In genomic region chr1:108957888-108958287, GRCh38 we compare ENCODE assay signal across 23 cellular contexts.
"Had no signal": no experiment of that assay in that cellular context is flagged by ENCODE, and none has a peak within 500 bp of the region (broad histone marks: within the 10 kb centered on the region; RNA-seq: fewer than 3 reads in every experiment).

No MANE protein-coding gene starts in this region.

- H3K4me3 Mint-ChIP-seq: activated CD8-positive, alpha-beta memory T cell treated with anti-CD3 and anti-CD28 coated beads, Interleukin-2, amount 10 ng/mL, durations not matched to agents 7 days and 5 days; activated CD8-positive, alpha-beta T cell treated with anti-CD3 and anti-CD28 coated beads, Interleukin-2, amount 10 ng/mL, durations not matched to agents 7 days and 5 days; dendritic cell treated with granulocyte-macrophage colony-stimulating factor and Interleukin-4, amounts not matched to agents 40 ng/mL and 50 ng/mL, for 4 days; endodermal cell had no signal

- DNase-seq: activated CD8-positive, alpha-beta memory T cell treated with anti-CD3 and anti-CD28 coated beads, Interleukin-2, amount 10 ng/mL, durations not matched to agents 7 days and 5 days; activated CD8-positive, alpha-beta T cell treated with anti-CD3 and anti-CD28 coated beads, Interleukin-2, amount 10 ng/mL, durations not matched to agents 7 days and 5 days; activated naive CD4-positive, alpha-beta T cell treated with Interleukin-2 at 50 U/mL for 16 hours; activated T-cell treated with anti-CD3 and anti-CD28 coated beads, Interleukin-2, amount 50 U/mL, for 48 hours; amygdala; caudate nucleus; endodermal cell; foreskin fibroblast; heart left ventricle; hypothalamus; lower lobe of right lung; mesenchymal stem cell; naive thymus-derived CD8-positive, alpha-beta T cell; stimulated activated CD4-positive, alpha-beta T cell treated with anti-CD3 and anti-CD28 coated beads, Interleukin-15, amount 100 ng/mL, for 24 hours; stimulated activated CD4-positive, alpha-beta T cell treated with anti-CD3 and anti-CD28 coated beads, Interleukin-2, amount 100 ng/mL, for 24 hours; stimulated activated naive CD4-positive, alpha-beta T cell; T-helper 2 cell; tibial artery; upper lobe of right lung had no signal

- H3K27me3 ChIP-seq: heart left ventricle, right atrium auricular region, suprapubic skin, tibial artery, upper lobe of right lung had no signal

- H3K36me3 ChIP-seq: upper lobe of right lung had no signal

- H3K27me3 Mint-ChIP-seq: dendritic cell treated with granulocyte-macrophage colony-stimulating factor and Interleukin-4, amounts not matched to agents 40 ng/mL and 50 ng/mL, for 4 days had no signal

- H3K4me3 ChIP-seq: heart left ventricle, lower lobe of right lung, right atrium auricular region, suprapubic skin, tibial artery, upper lobe of right lung had no signal

- H3K9me3 ChIP-seq: heart left ventricle, lower lobe of right lung, right atrium auricular region, suprapubic skin, tibial artery, upper lobe of right lung had no signal

- ATAC-seq: activated CD8-positive, alpha-beta memory T cell treated with anti-CD3 and anti-CD28 coated beads, Interleukin-2, amount 10 ng/mL, durations not matched to agents 7 days and 5 days; activated CD8-positive, alpha-beta T cell treated with anti-CD3 and anti-CD28 coated beads, Interleukin-2, amount 10 ng/mL, durations not matched to agents 7 days and 5 days; esophagus mucosa; heart left ventricle; naive thymus-derived CD8-positive, alpha-beta T cell had no signal

- H3K9me3 Mint-ChIP-seq: dendritic cell treated with granulocyte-macrophage colony-stimulating factor and Interleukin-4, amounts not matched to agents 40 ng/mL and 50 ng/mL, for 4 days; endodermal cell had no signal

- H3K27ac ChIP-seq: heart left ventricle, lower lobe of right lung, right atrium auricular region, suprapubic skin, tibial artery, upper lobe of right lung had no signal

- H3K27ac Mint-ChIP-seq: activated CD8-positive, alpha-beta memory T cell treated with anti-CD3 and anti-CD28 coated beads, Interleukin-2, amount 10 ng/mL, durations not matched to agents 7 days and 5 days; activated CD8-positive, alpha-beta T cell treated with anti-CD3 and anti-CD28 coated beads, Interleukin-2, amount 10 ng/mL, durations not matched to agents 7 days and 5 days; dendritic cell treated with granulocyte-macrophage colony-stimulating factor and Interleukin-4, amounts not matched to agents 40 ng/mL and 50 ng/mL, for 4 days; endodermal cell had no signal
